Comparison of ENCODE assay signal across 20 cellular contexts in the genomic region with DNA sequence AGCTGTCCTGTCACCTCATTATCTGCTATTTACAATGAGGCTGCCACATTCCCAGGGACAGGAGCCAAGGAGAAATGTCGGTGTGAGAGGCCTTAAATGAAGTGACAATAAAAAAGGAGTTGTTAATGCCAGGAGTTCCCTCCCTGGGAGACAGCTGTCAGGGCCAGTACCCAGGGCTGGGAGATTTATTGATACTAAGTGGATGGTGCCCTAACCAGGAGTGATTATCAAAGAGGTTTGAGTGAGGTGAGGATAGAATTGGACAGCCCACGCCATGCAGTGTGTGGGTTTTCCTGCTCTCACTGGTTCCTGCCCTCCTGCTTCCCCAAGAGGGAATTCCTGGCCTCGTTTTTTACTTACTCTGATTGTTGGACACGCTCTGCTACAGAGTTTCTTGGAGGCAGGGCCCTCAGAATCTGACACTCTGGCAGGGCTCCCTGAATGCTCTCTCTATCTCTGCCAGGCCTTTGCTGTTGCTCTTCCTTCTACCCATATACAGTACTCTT.
DNase-seq lines count a peak whose midpoint lies in the region; ATAC-seq and TF ChIP-seq lines count a peak whose summit lies in the region.
"Had no signal": no experiment of that assay in that cellular context is flagged by ENCODE, and none has a peak within 500 bp of the region (broad histone marks: within the 10 kb centered on the region; RNA-seq: fewer than 3 reads in every experiment).

No MANE protein-coding gene starts in this region.

- no peaks in the 10 kb centered on the region for H3K27me3 ChIP-seq in sigmoid colon
- H3K27me3 ChIP-seq: BLaER1, body of pancreas, tibial nerve had no signal

- peak overlapping the region; percentile 0 to 75 (median 29) for H3K27ac Mint-ChIP-seq in brain
- H3K27ac Mint-ChIP-seq: activated CD4-positive, alpha-beta T cell treated with anti-CD3 and anti-CD28 coated beads, Interleukin-2, amount 10 ng/mL, durations not matched to agents 7 days and 5 days had no signal

- intact Hi-C loops in left ventricle myocardium superior (cut with micrococcal nuclease) (no loop called here), sigmoid colon (cut with DNase I) (no loop called here)

- H3K36me3 Mint-ChIP-seq in brain: no peaks in the 10 kb centered on the region

- H3K4me1 Mint-ChIP-seq in brain: peaks cover 22% of the 10 kb centered on the region
- H3K4me1 Mint-ChIP-seq: activated CD4-positive, alpha-beta T cell treated with anti-CD3 and anti-CD28 coated beads, Interleukin-2, amount 10 ng/mL, durations not matched to agents 7 days and 5 days had no signal

- no peaks in the 10 kb centered on the region for H3K9me3 Mint-ChIP-seq in brain
- H3K9me3 Mint-ChIP-seq: activated CD4-positive, alpha-beta T cell treated with anti-CD3 and anti-CD28 coated beads, Interleukin-2, amount 10 ng/mL, durations not matched to agents 7 days and 5 days had no signal

- H3K4me3 ChIP-seq in sigmoid colon: no peak overlapping the region
- H3K4me3 ChIP-seq: BLaER1, body of pancreas, tibial nerve had no signal

- H3K27me3 Mint-ChIP-seq in brain: no peaks in the 10 kb centered on the region
- H3K27me3 Mint-ChIP-seq: activated CD4-positive, alpha-beta T cell treated with anti-CD3 and anti-CD28 coated beads, Interleukin-2, amount 10 ng/mL, durations not matched to agents 7 days and 5 days had no signal

- TF ChIP-seq POLR2A in sigmoid colon (IDR thresholded peaks at IDR 0.05): no peak

- H3K4me1 ChIP-seq in sigmoid colon: peaks cover 0 to 11% (median 8%) of the 10 kb centered on the region in 4 donors
- H3K4me1 ChIP-seq: BLaER1, body of pancreas had no signal

- 16 to 48% methylated on average over 4 of the region's 4 CpGs for WGBS in sigmoid colon, 2 donors

- peak; percentile 10 for DNase-seq in NCI-H2227 (lab: John Stamatoyannopoulos, UW; ENCODE audit: unreplicated experiment)
- no peak for DNase-seq in NCI-H2227 treated with DMSO at 0.1 percent for 48 hours (lab: John Stamatoyannopoulos, UW)
- DNase-seq in left ventricle myocardium superior: peak; percentile 32
- DNase-seq in retina: peak; percentile 57
- DNase-seq in sigmoid colon: no peak
- no peak for DNase-seq in kidney glomerular epithelial cell (lab: John Stamatoyannopoulos, UW)
- DNase-seq: activated CD4-positive, alpha-beta T cell treated with anti-CD3 and anti-CD28 coated beads, Interleukin-2, amount 10 ng/mL, durations not matched to agents 7 days and 5 days; activated T-cell treated with anti-CD3 and anti-CD28 coated beads, Interleukin-2, amount 50 U/mL, for 48 hours; body of pancreas; GDM1; Karpas-422; MV-4-11; NCI-H187 treated with DMSO at 0.1 percent for 48 hours; SW 1271; T-helper 9 cell had no signal

- ATAC-seq in left ventricle myocardium superior (peak; percentile 80), HG03025 (IDR thresholded peaks at IDR 0.05; ENCODE audit: low FRiP score, unreplicated experiment) (no peak)
- ATAC-seq: body of pancreas, HepG2 had no signal

- H3K9me3 ChIP-seq in sigmoid colon: no peaks in the 10 kb centered on the region
- H3K9me3 ChIP-seq: BLaER1, body of pancreas, tibial nerve had no signal

- no peaks in the 10 kb centered on the region for H3K36me3 ChIP-seq in sigmoid colon
- H3K36me3 ChIP-seq: BLaER1, tibial nerve had no signal

- TF ChIP-seq CTCF in brain (conservative IDR thresholded peaks at IDR 0.05): no peak
- no peak for TF ChIP-seq CTCF in sigmoid colon (IDR thresholded peaks at IDR 0.05)

- no peak overlapping the region for H3K27ac ChIP-seq in sigmoid colon
- H3K27ac ChIP-seq: BLaER1, body of pancreas, tibial nerve had no signal

- no peak for TF ChIP-seq EP300 in sigmoid colon (IDR thresholded peaks at IDR 0.05)

- H3K4me3 Mint-ChIP-seq in brain: no peak overlapping the region
- H3K4me3 Mint-ChIP-seq: activated CD4-positive, alpha-beta T cell treated with anti-CD3 and anti-CD28 coated beads, Interleukin-2, amount 10 ng/mL, durations not matched to agents 7 days and 5 days had no signal

Comparison
In these comparisons a context has a peak if more than half of its experiments do, and no peak if none do; other contexts are left out.
1. DNase-seq: peak in NCI-H2227 (single experiment), left ventricle myocardium superior (single experiment) and retina (single experiment); none in NCI-H2227 treated with DMSO at 0.1 percent for 48 hours (single experiment), sigmoid colon (single experiment) and kidney glomerular epithelial cell (single experiment).